1 cellular context compared by ENCODE assay signal in genomic region chr2:158187908-158188307, GRCh38.
TF ChIP-seq lines count a peak whose summit lies in the region.

No MANE protein-coding gene starts in this region.

TF ChIP-seq in A549, 52 proteins besides CTCF, POLR2A, EP300 and RAD21 (continued from another document):
- TF ChIP-seq PBX3 (IDR thresholded peaks at IDR 0.05) (no peak), SMC3 (IDR thresholded peaks at IDR 0.05) (no peak), FOSB (CRISPR knock-in tag; IDR thresholded peaks at IDR 0.05) (no peak)
